In genomic region chr7:87151701-87152111, GRCh38 we compare ENCODE assay signal across 1 cellular context.
TF ChIP-seq lines count a peak whose summit lies in the region.

No MANE protein-coding gene starts in this region.

TF ChIP-seq in HEK293, 187 proteins besides CTCF, POLR2A, EP300 and RAD21 (continued from another document):
- TF ChIP-seq TSHZ1 (tag by site-specific recombination; IDR thresholded peaks at IDR 0.05; ENCODE audit: borderline replicate concordance): no peak
- no peak for TF ChIP-seq ZNF548 (tag by site-specific recombination; IDR thresholded peaks at IDR 0.05)
- no peak for TF ChIP-seq ZSCAN23 (tag by site-specific recombination; IDR thresholded peaks at IDR 0.05)
- TF ChIP-seq, protein P1, sequence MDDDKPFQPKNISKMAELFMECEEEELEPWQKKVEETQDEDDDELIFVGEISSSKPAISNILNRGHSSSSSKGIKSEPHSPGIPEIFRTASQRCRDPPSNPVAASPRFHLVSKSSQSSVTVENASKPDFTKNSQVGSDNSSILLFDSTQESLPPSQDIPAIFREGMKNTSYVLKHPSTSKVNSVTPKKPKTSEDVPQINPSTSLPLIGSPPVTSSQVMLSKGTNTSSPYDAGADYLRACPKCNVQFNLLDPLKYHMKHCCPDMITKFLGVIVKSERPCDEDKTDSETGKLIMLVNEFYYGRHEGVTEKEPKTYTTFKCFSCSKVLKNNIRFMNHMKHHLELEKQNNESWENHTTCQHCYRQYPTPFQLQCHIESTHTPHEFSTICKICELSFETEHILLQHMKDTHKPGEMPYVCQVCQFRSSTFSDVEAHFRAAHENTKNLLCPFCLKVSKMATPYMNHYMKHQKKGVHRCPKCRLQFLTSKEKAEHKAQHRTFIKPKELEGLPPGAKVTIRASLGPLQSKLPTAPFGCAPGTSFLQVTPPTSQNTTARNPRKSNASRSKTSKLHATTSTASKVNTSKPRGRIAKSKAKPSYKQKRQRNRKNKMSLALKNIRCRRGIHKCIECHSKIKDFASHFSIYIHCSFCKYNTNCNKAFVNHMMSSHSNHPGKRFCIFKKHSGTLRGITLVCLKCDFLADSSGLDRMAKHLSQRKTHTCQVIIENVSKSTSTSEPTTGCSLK (tag by site-specific recombination; IDR thresholded peaks at IDR 0.05): no peak
- no peak for TF ChIP-seq REPIN1 (tag by site-specific recombination; IDR thresholded peaks at IDR 0.05; ENCODE audit: low read depth)
- peak; percentile 46; the same call in 1 of the 2 replicates for TF ChIP-seq ZXDB (tag by site-specific recombination; IDR thresholded peaks at IDR 0.05)
- TF ChIP-seq ZNF561 (tag by site-specific recombination; IDR thresholded peaks at IDR 0.05; ENCODE audit: borderline replicate concordance): 0 out of 2 replicates have a peak, but pooled peaks have one; percentile 20
- no peak for TF ChIP-seq ZNF37A (tag by site-specific recombination; IDR thresholded peaks at IDR 0.05)
- TF ChIP-seq, protein P2, sequence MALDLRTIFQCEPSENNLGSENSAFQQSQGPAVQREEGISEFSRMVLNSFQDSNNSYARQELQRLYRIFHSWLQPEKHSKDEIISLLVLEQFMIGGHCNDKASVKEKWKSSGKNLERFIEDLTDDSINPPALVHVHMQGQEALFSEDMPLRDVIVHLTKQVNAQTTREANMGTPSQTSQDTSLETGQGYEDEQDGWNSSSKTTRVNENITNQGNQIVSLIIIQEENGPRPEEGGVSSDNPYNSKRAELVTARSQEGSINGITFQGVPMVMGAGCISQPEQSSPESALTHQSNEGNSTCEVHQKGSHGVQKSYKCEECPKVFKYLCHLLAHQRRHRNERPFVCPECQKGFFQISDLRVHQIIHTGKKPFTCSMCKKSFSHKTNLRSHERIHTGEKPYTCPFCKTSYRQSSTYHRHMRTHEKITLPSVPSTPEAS (tag by site-specific recombination; IDR thresholded peaks at IDR 0.05): 0 out of 2 replicates have a peak, but pooled peaks have one; percentile 24
